8 cellular contexts compared by ENCODE assay signal in genomic region chr10:104120903-104121484, GRCh38.
DNase-seq lines count a peak whose midpoint lies in the region; ATAC-seq, FAIRE-seq and TF ChIP-seq lines count a peak whose summit lies in the region.

No MANE protein-coding gene starts in this region.

- ATAC-seq in HG02884 (IDR thresholded peaks at IDR 0.05; ENCODE audit: unreplicated experiment) = peak; percentile 39
- peak; percentile 66 for ATAC-seq in central memory CD8-positive, alpha-beta T cell (replicated peaks; ENCODE audit: extremely low read depth, poor library complexity, severe bottlenecking)

- peaks cover 21% of the 10 kb centered on the region for H3K4me1 Mint-ChIP-seq in central memory CD8-positive, alpha-beta T cell

- H3K4me3 Mint-ChIP-seq in central memory CD8-positive, alpha-beta T cell = peak overlapping the region; percentile 89

- peak overlapping the region; percentile 99 for H3K27ac Mint-ChIP-seq in central memory CD8-positive, alpha-beta T cell (ENCODE audit: low read depth)

- DNase-seq in NCI-H2171 (lab: John Stamatoyannopoulos, UW) = peak; percentile 17
- peak; percentile 66 for DNase-seq in activated CD4-positive, CD25-positive, alpha-beta regulatory T cell treated with anti-CD3 and anti-CD28 coated beads, Interleukin-2, amount 50 U/mL, for 16 hours (ENCODE audit: low read depth, low spot score)
- peak; percentile 75 to 91 for DNase-seq in central memory CD8-positive, alpha-beta T cell (ENCODE audit: low spot score in 2 of 2)
- DNase-seq in stimulated activated CD4-positive, alpha-beta T cell treated with anti-CD3 and anti-CD28 coated beads, Interleukin-12 subunit alpha, Interleukin-12 subunit beta, amount 100 ng/mL, for 24 hours (ENCODE audit: low read depth in 2 of 2) = peak; percentile 59 to 78
- DNase-seq in D721Med (ENCODE audit: insufficient read length, low spot score) = no peak

- peaks cover 11% of the 10 kb centered on the region for H3K27me3 Mint-ChIP-seq in central memory CD8-positive, alpha-beta T cell

- H3K9me3 Mint-ChIP-seq in central memory CD8-positive, alpha-beta T cell = no peaks in the 10 kb centered on the region

- peaks cover 23% of the 10 kb centered on the region for H3K36me3 Mint-ChIP-seq in central memory CD8-positive, alpha-beta T cell (ENCODE audit: insufficient read depth)

- FAIRE-seq in islet of Langerhans (lab: Jason Lieb, UNC) (peak; percentile 88), D721Med (lab: Jason Lieb, UNC) (no peak)

- TF ChIP-seq CTCF in D721Med (IDR thresholded peaks at IDR 0.05; ENCODE audit: insufficient read depth, missing control alignments) = no peak

- H3K4me3 ChIP-seq in GM08714 (ENCODE audit: low read length) = peak overlapping the region; percentile 84
